In the genomic region with DNA sequence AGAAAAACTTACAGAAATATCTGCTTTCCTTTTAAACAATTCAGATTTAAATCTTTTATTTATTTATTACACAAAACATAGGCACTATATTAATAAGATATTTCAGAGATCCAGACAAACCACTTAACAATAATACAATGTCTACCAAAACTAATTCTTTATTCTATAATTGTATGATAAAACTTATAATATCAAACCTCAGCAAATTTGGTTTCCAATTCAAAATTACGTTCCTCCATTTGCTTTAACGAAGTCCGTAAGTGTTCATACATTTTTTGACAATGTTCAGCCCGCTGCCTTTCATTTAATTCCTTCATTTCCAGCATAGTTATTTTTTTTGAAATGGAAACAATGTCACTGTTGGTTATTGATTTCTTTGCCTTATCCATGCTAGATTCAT, we compare ENCODE assay signal across 22 cellular contexts. TPM values are rescaled to one million over a fixed set of nuclear protein-coding genes. Genes with fewer than 3 reads are reported as not detected.
A peak's percentile ranks its signal among the peaks of the same experiment; 100 is the strongest.
DNase-seq lines count a peak whose midpoint lies in the region; ATAC-seq, FAIRE-seq and TF ChIP-seq lines count a peak whose summit lies in the region.
"Had no signal": no experiment of that assay in that cellular context is flagged by ENCODE, and none has a peak within 500 bp of the region (broad histone marks: within the 10 kb centered on the region; RNA-seq: fewer than 3 reads in every experiment).

No MANE protein-coding gene starts in this region.

- H3K9ac ChIP-seq in K562 (ENCODE audit: insufficient read depth in 1 of 2, low read depth in 2 of 2, low read length in 2 of 2) (no peak overlapping the region), smooth muscle cell (ENCODE audit: low read depth) (no peak overlapping the region)
- H3K9ac ChIP-seq: BLaER1 treated with 17β-estradiol and CSF1 and Interleukin-3, amounts not matched to agents 10 nM and 100 nM; GM23248 had no signal

- H3K4me1 ChIP-seq in A549 (no peaks in the 10 kb centered on the region), K562 (replicated peaks in 1 of 2; ENCODE audit: control insufficient read depth in 2 of 2, insufficient read depth in 2 of 2, low read length in 2 of 2) (no peaks in the 10 kb centered on the region), smooth muscle cell (ENCODE audit: low read depth) (no peaks in the 10 kb centered on the region)
- H3K4me1 ChIP-seq: BE2C; BLaER1 treated with 17β-estradiol and CSF1 and Interleukin-3, amounts not matched to agents 10 nM and 100 nM had no signal

- 95% methylated on average over 4 of the region's 4 CpGs for whole genome bisulfite sequencing in A549 (ENCODE audit: missing lambda C conversion rate)
- 95% methylated on average over 4 of the region's 4 CpGs for whole genome bisulfite sequencing in K562 (ENCODE audit: insufficient coverage, low coverage, missing lambda C conversion rate)
- WGBS in smooth muscle cell (ENCODE audit: low lambda C conversion rate): 97% methylated on average over 4 of the region's 4 CpGs

- no peak overlapping the region for H3K27ac ChIP-seq in A549
- no peak overlapping the region for H3K27ac ChIP-seq in K562 (ENCODE audit: extremely low read depth, low read depth, low read length)
- H3K27ac ChIP-seq in smooth muscle cell (ENCODE audit: low read depth): no peak overlapping the region
- H3K27ac ChIP-seq: BLaER1 treated with 17β-estradiol and CSF1 and Interleukin-3, amounts not matched to agents 10 nM and 100 nM; GM23248 had no signal

- no peak for TF ChIP-seq RAD21 in A549 (conservative IDR thresholded peaks at IDR 0.05 in 1 of 2, IDR thresholded peaks at IDR 0.05 in 1 of 2)
- no peak for TF ChIP-seq RAD21 in K562 (CRISPR knock-in tag; conservative IDR thresholded peaks at IDR 0.05 in 1 of 2, IDR thresholded peaks at IDR 0.05 in 1 of 2)

- POLR2A ChIA-PET in A549 (lab: Yijun Ruan, JAX) (no interaction called here), K562 (lab: Yijun Ruan, JAX) (no interaction called here), GM10248 (lab: Yijun Ruan, JAX) (no interaction called here)

- H3K9me1 ChIP-seq in K562 (ENCODE audit: control insufficient read depth, insufficient read depth, low read length): no peaks in the 10 kb centered on the region

- FAIRE-seq in A549 (lab: Jason Lieb, UNC) (no peak), K562 (lab: Jason Lieb, UNC) (no peak), frontal cortex (lab: Jason Lieb, UNC) (peak; percentile 77)
- FAIRE-seq: GM12878, GM19239, H1 had no signal

- no TSS peak for BruUV-seq in K562 (replicated peaks; lab: Mats Ljungman, UMichigan)

- no peak for ATAC-seq in A549
- ATAC-seq in K562: no peak
- ATAC-seq: GM12878 had no signal

- TF ChIP-seq CTCF in A549 (IDR thresholded peaks at IDR 0.05) (no peak), K562 (IDR thresholded peaks at IDR 0.05 in 2 of 3, conservative IDR thresholded peaks at IDR 0.05 in 1 of 3; ENCODE audit: insufficient read depth in 2 of 3, low read depth in 1 of 3, low read length in 3 of 3) (no peak), smooth muscle cell (IDR thresholded peaks at IDR 0.05; ENCODE audit: borderline replicate concordance, insufficient read depth, poor library complexity, severe bottlenecking) (no peak), GM10248 (IDR thresholded peaks at IDR 0.05; ENCODE audit: control extremely low read depth, extremely low read depth, low read depth, missing control alignments) (no peak)

- TF ChIP-seq POLR2A in A549 (IDR thresholded peaks at IDR 0.05; ENCODE audit: low read length): no peak
- no peak for TF ChIP-seq POLR2A in K562 (conservative IDR thresholded peaks at IDR 0.05)

- CTCF ChIA-PET in A549 (lab: Yijun Ruan, JAX) (no interaction called here), K562 (lab: Yijun Ruan, JAX; ENCODE audit: low intra/inter-chr PET ratio) (no interaction called here), GM10248 (lab: Yijun Ruan, JAX) (no interaction called here)

- no peaks in the 10 kb centered on the region for H3K79me2 ChIP-seq in K562 (ENCODE audit: control insufficient read depth, insufficient read depth, low read length)
- H3K79me2 ChIP-seq in smooth muscle cell (ENCODE audit: low read depth): no peaks in the 10 kb centered on the region

- no peak for DNase-seq in A549 (ENCODE audit: low read depth in 1 of 2, low spot score in 1 of 2)
- no peak for DNase-seq in K562 (ENCODE audit: extremely low read depth in 1 of 4, low spot score in 3 of 4)
- DNase-seq in frontal cortex (ENCODE audit: low spot score in 2 of 2): no peak
- no peak for DNase-seq in smooth muscle cell (lab: John Stamatoyannopoulos, UW; ENCODE audit: unreplicated experiment)
- DNase-seq in GM10248 (ENCODE audit: extremely low spot score): no peak
- no peak for DNase-seq in COLO829 (ENCODE audit: low spot score)
- DNase-seq: ACHN; AML-193; BE2C; Calu3; CD4-positive, alpha-beta T cell; CD8-positive, alpha-beta memory T cell; COR-L47; DMS53; DMS79 treated with DMSO at 0.1 percent for 48 hours; GM23248; H7; HCEC 1CT had no signal

- H3K4me3 ChIP-seq in A549 (no peak overlapping the region), K562 (no peak overlapping the region), smooth muscle cell (no peak overlapping the region)
- H3K4me3 ChIP-seq: BLaER1 treated with 17β-estradiol and CSF1 and Interleukin-3, amounts not matched to agents 10 nM and 100 nM; GM12878; GM23248 had no signal

- H4K20me1 ChIP-seq in K562 (replicated peaks; ENCODE audit: control insufficient read depth, insufficient read depth, low read length): no peaks in the 10 kb centered on the region
- no peaks in the 10 kb centered on the region for H4K20me1 ChIP-seq in smooth muscle cell (ENCODE audit: low read depth)
- H4K20me1 ChIP-seq: BLaER1 treated with 17β-estradiol and CSF1 and Interleukin-3, amounts not matched to agents 10 nM and 100 nM had no signal

- TF ChIP-seq EP300 in A549 (IDR thresholded peaks at IDR 0.05) (no peak), K562 (IDR thresholded peaks at IDR 0.05; ENCODE audit: low read length) (no peak)

- no peak overlapping the region for H2AFZ ChIP-seq in K562 (ENCODE audit: low read depth, low read length)
- H2AFZ ChIP-seq in smooth muscle cell (ENCODE audit: low read depth): no peak overlapping the region
- H2AFZ ChIP-seq: GM23248 had no signal

- H3F3A ChIP-seq in smooth muscle cell (ENCODE audit: low read depth): no peaks in the 10 kb centered on the region

- H3K36me3 ChIP-seq in K562 (ENCODE audit: control insufficient read depth, insufficient read depth, low read length): peaks cover 27% of the 10 kb centered on the region; the same call in 2 of the 3 replicates
- H3K36me3 ChIP-seq in smooth muscle cell (ENCODE audit: low read depth): peaks cover 8% of the 10 kb centered on the region

- in situ Hi-C loops in K562 (cut with MboI): no loop called here

- H3K27me3 ChIP-seq in K562 (ENCODE audit: control insufficient read depth in 2 of 2, insufficient read depth in 2 of 2, low read length in 2 of 2) (no peaks in the 10 kb centered on the region), smooth muscle cell (ENCODE audit: low read depth) (no peaks in the 10 kb centered on the region)
- H3K27me3 ChIP-seq: BE2C; BLaER1 treated with 17β-estradiol and CSF1 and Interleukin-3, amounts not matched to agents 10 nM and 100 nM had no signal

- H3K4me2 ChIP-seq in A549: no peak overlapping the region
- H3K4me2 ChIP-seq in K562 (ENCODE audit: insufficient read depth, low read length): no peak overlapping the region
- H3K4me2 ChIP-seq in smooth muscle cell: no peak overlapping the region
- H3K4me2 ChIP-seq: BLaER1 treated with 17β-estradiol and CSF1 and Interleukin-3, amounts not matched to agents 10 nM and 100 nM had no signal

- intact Hi-C loops in K562 (cut with micrococcal nuclease): no loop called here

- H3K9me3 ChIP-seq in A549 (no peaks in the 10 kb centered on the region), K562 (replicated peaks; ENCODE audit: control insufficient read depth, insufficient read depth, low read depth, low read length) (no peaks in the 10 kb centered on the region), smooth muscle cell (replicated peaks; ENCODE audit: low read depth) (no peaks in the 10 kb centered on the region)
- H3K9me3 ChIP-seq: BE2C; BLaER1 treated with 17β-estradiol and CSF1 and Interleukin-3, amounts not matched to agents 10 nM and 100 nM had no signal

RNA-seq across cellular contexts. Expression of a gene that starts 48.3 kb away (rescaled TPM):
- polyA plus RNA-seq in A549 (2011; rRNA removed) (12.4 and 23.1 TPM in 2 replicates), A549 (2017; fragmentation: RNase III; extraction: RNeasy Plus Mini Kit Qiagen cat#74134 plus additional on column Dnase treatment) (6.7 to 7.9 TPM (median 6.8 TPM) in 3 replicates), K562 (2011; rRNA removed) (5.8 and 8.0 TPM in 2 replicates), K562 (2014; fragmentation: Illumina TruSeq; extraction: Trizol) (13.2 and 13.5 TPM in 2 replicates), K562 (2014; fragmentation: Nextera tagmentation; extraction: Ambion mirVana) (10 to 100 TPM in 1 of 2 experiments, 1 to 10 TPM in 1; 7.2 to 10.7 TPM), K562 (2014; rRNA removed) (9.8 and 18.1 TPM in 2 replicates), smooth muscle cell (10.4 and 13.8 TPM in 2 replicates)
- 6.8 and 8.1 TPM in 2 replicates for polyA plus RNA-seq in A549 (2012; cell fraction: cytosol; rRNA removed)
- 3.8 and 4.9 TPM in 2 replicates for polyA plus RNA-seq in A549 (2012; cell fraction: nucleus; rRNA removed)
- polyA minus RNA-seq in A549 (2011; rRNA and poly(A)+ RNA removed): 6.1 and 7.7 TPM in 2 replicates
- total RNA-seq in K562 (2011; cell fraction: chromatin; rRNA removed; ENCODE audit: low replicate concordance): 18.3 and 107 TPM in 2 replicates
- total RNA-seq in K562 (2011; cell fraction: nucleolus; rRNA removed): 8.3 and 11.3 TPM in 2 replicates
- 21.1 and 22.5 TPM in 2 replicates for total RNA-seq in K562 (2011; cell fraction: nucleoplasm; rRNA removed)
- total RNA-seq in K562 (2014; rRNA removed) (14.1 and 19.3 TPM in 2 replicates), K562 (2014; rRNA removed; fragmentation: Illumina TruSeq; extraction: Trizol) (19.4 and 23.0 TPM in 2 replicates), K562 (2015; rRNA removed; fragmentation: Illumina TruSeq; extraction: Trizol) (16.5 and 18.2 TPM in 2 replicates), K562 (2021) (16.4 and 18.3 TPM in 2 replicates), frontal cortex (37.5 TPM), smooth muscle cell (13.2 and 22.2 TPM in 2 replicates)
- polyA plus RNA-seq in K562 (2011; cell fraction: cytosol; rRNA removed): 4.8 TPM in 2 replicates
- polyA plus RNA-seq in K562 (2011; cell fraction: nucleus; rRNA removed): 12.5 and 12.8 TPM in 2 replicates
- 5.5 and 5.9 TPM in 2 replicates for polyA plus RNA-seq in K562 (2012)
- 19.4 and 24.8 TPM in 2 replicates for polyA minus RNA-seq in K562 (2011; rRNA and poly(A)+ RNA removed)
- 6.3 and 6.9 TPM in 2 replicates for polyA minus RNA-seq in K562 (2011; cell fraction: cytosol; rRNA and poly(A)+ RNA removed)
- polyA minus RNA-seq in K562 (2011; cell fraction: nucleus; rRNA and poly(A)+ RNA removed): 32.4 and 42.7 TPM in 2 replicates

RNA-seq across cellular contexts. Expression of a gene that starts 48.5 kb away (rescaled TPM):
- polyA plus RNA-seq in A549 (2011; rRNA removed) (32.7 and 34.9 TPM in 2 replicates), A549 (2017; fragmentation: RNase III; extraction: RNeasy Plus Mini Kit Qiagen cat#74134 plus additional on column Dnase treatment) (10.8 to 12.0 TPM (median 11.5 TPM) in 3 replicates), K562 (2011; rRNA removed) (5.1 and 7.2 TPM in 2 replicates), K562 (2014; fragmentation: Illumina TruSeq; extraction: Trizol) (3.0 and 4.0 TPM in 2 replicates), K562 (2014; fragmentation: Nextera tagmentation; extraction: Ambion mirVana) (1 to 10 TPM; 4.6 to 4.7 TPM), K562 (2014; rRNA removed) (1.9 and 2.2 TPM in 2 replicates), smooth muscle cell (8.7 and 9.9 TPM in 2 replicates)
- 2.1 and 2.8 TPM in 2 replicates for polyA plus RNA-seq in A549 (2012; cell fraction: cytosol; rRNA removed)
- polyA plus RNA-seq in A549 (2012; cell fraction: nucleus; rRNA removed): 1.8 and 2.9 TPM in 2 replicates
- 50.1 and 62.0 TPM in 2 replicates for polyA minus RNA-seq in A549 (2011; rRNA and poly(A)+ RNA removed)
- total RNA-seq in K562 (2011; cell fraction: chromatin; rRNA removed; ENCODE audit: low replicate concordance): 18.8 and 33.4 TPM in 2 replicates
- total RNA-seq in K562 (2011; cell fraction: nucleolus; rRNA removed): 5.5 and 5.9 TPM in 2 replicates
- total RNA-seq in K562 (2011; cell fraction: nucleoplasm; rRNA removed): 15.6 and 27.6 TPM in 2 replicates
- total RNA-seq in K562 (2014; rRNA removed) (4.0 TPM in 2 replicates), K562 (2014; rRNA removed; fragmentation: Illumina TruSeq; extraction: Trizol) (9.8 and 10.9 TPM in 2 replicates), K562 (2015; rRNA removed; fragmentation: Illumina TruSeq; extraction: Trizol) (9.6 and 9.8 TPM in 2 replicates), K562 (2021) (9.1 and 10.0 TPM in 2 replicates), frontal cortex (28.1 TPM), smooth muscle cell (49.3 and 64.0 TPM in 2 replicates)
- 1.2 and 4.0 TPM in 2 replicates for polyA plus RNA-seq in K562 (2011; cell fraction: cytosol; rRNA removed)
- polyA plus RNA-seq in K562 (2011; cell fraction: nucleus; rRNA removed): 4.8 and 4.9 TPM in 2 replicates
- polyA plus RNA-seq in K562 (2012): 1.2 and 1.7 TPM in 2 replicates
- 43.4 and 44.5 TPM in 2 replicates for polyA minus RNA-seq in K562 (2011; rRNA and poly(A)+ RNA removed)
- polyA minus RNA-seq in K562 (2011; cell fraction: cytosol; rRNA and poly(A)+ RNA removed): 11.2 and 12.5 TPM in 2 replicates
- polyA minus RNA-seq in K562 (2011; cell fraction: nucleus; rRNA and poly(A)+ RNA removed): 4.3 and 10.3 TPM in 2 replicates
